In the genomic region with DNA sequence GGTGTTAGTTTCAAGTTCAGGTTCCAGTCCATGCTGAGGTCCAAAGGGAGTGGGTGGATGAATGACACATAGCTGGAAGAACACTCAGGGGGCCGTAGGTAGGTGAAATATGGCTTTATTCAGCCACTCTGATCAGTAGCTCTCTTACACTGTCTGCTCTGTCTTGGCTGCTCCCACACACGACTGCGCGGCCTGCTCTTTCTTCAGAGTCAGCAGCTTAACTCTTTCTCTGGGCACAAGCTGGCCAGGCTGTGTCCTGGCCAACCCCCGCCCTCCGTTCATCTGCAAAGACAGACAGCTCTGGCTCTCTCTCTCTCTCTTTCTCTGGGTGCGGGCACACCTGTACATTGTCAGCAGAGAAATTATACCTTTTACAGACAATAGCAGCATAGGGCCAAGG, we compare ENCODE assay signal across 9 cellular contexts.
"Had no signal": no experiment of that assay in that cellular context is flagged by ENCODE, and none has a peak within 500 bp of the region (broad histone marks: within the 10 kb centered on the region; RNA-seq: fewer than 3 reads in every experiment).

No MANE protein-coding gene starts in this region.

- H3K27ac Mint-ChIP-seq: HFFc6 had no signal

- H3K4me1 ChIP-seq: HAP-1 had no signal

- ATAC-seq: HCT116, HepG2 had no signal

- H3K36me3 Mint-ChIP-seq: IgD-negative memory B cell had no signal

- H3K27me3 Mint-ChIP-seq: IgD-negative memory B cell had no signal

- H3K4me3 Mint-ChIP-seq: HFFc6, IgD-negative memory B cell had no signal

- H2AFZ ChIP-seq: GM23248 had no signal

- H3K9ac ChIP-seq: GM23248 had no signal

- DNase-seq: GM23248, GOT3, H7, HFFc6 had no signal

- H3K4me3 ChIP-seq: GM23248, HAP-1 had no signal

- H3K27ac ChIP-seq: GM23248, HL-60 had no signal
